ENCODE assay signal across 13 cellular contexts in genomic region chr9:135223831-135224230, GRCh38.
"Had no signal": no experiment of that assay in that cellular context is flagged by ENCODE, and none has a peak within 500 bp of the region (broad histone marks: within the 10 kb centered on the region; RNA-seq: fewer than 3 reads in every experiment).

No MANE protein-coding gene starts in this region.

- DNase-seq: activated B cell treated with CpG ODN at 0.5 μM for 24 hours; activated CD4-positive, alpha-beta T cell treated with anti-CD3 and anti-CD28 coated beads, Interleukin-2, amount 10 ng/mL, durations not matched to agents 24 days and 14 days; activated naive CD4-positive, alpha-beta T cell treated with anti-CD3 and anti-CD28 coated beads, Interleukin-2, amount 10 ng/mL, durations not matched to agents 7 days and 5 days; cerebellar nuclear complex; dermis blood vessel endothelial cell; erythroblast; hypothalamus; left cardiac atrium; stimulated activated CD4-positive, alpha-beta T cell treated with anti-CD3 and anti-CD28 coated beads, Interleukin-2, amount 100 ng/mL, for 24 hours; stimulated activated naive CD4-positive, alpha-beta T cell; transverse colon had no signal

- H3K9me3 Mint-ChIP-seq: activated B cell treated with CpG ODN at 0.5 μM for 24 hours; activated CD4-positive, alpha-beta T cell treated with anti-CD3 and anti-CD28 coated beads, Interleukin-2, amount 10 ng/mL, durations not matched to agents 24 days and 14 days; activated naive CD4-positive, alpha-beta T cell treated with anti-CD3 and anti-CD28 coated beads, Interleukin-2, amount 10 ng/mL, durations not matched to agents 7 days and 5 days; neural crest cell had no signal

- H3K27me3 Mint-ChIP-seq: activated CD4-positive, alpha-beta T cell treated with anti-CD3 and anti-CD28 coated beads, Interleukin-2, amount 10 ng/mL, durations not matched to agents 24 days and 14 days had no signal

- H3K4me3 ChIP-seq: transverse colon had no signal

- H3K27ac ChIP-seq: transverse colon had no signal

- H3K36me3 ChIP-seq: transverse colon had no signal

- H3K4me3 Mint-ChIP-seq: activated B cell treated with CpG ODN at 0.5 μM for 24 hours; activated CD4-positive, alpha-beta T cell treated with anti-CD3 and anti-CD28 coated beads, Interleukin-2, amount 10 ng/mL, durations not matched to agents 24 days and 14 days; activated naive CD4-positive, alpha-beta T cell treated with anti-CD3 and anti-CD28 coated beads, Interleukin-2, amount 10 ng/mL, durations not matched to agents 7 days and 5 days; neural crest cell; T-helper 17 cell had no signal

- H3K9me3 ChIP-seq: transverse colon had no signal

- H3K36me3 Mint-ChIP-seq: activated naive CD4-positive, alpha-beta T cell treated with anti-CD3 and anti-CD28 coated beads, Interleukin-2, amount 10 ng/mL, durations not matched to agents 7 days and 5 days had no signal

- H3K4me1 ChIP-seq: transverse colon had no signal

- H3K4me1 Mint-ChIP-seq: activated B cell treated with CpG ODN at 0.5 μM for 24 hours; activated CD4-positive, alpha-beta T cell treated with anti-CD3 and anti-CD28 coated beads, Interleukin-2, amount 10 ng/mL, durations not matched to agents 24 days and 14 days; activated naive CD4-positive, alpha-beta T cell treated with anti-CD3 and anti-CD28 coated beads, Interleukin-2, amount 10 ng/mL, durations not matched to agents 7 days and 5 days; T-helper 17 cell had no signal

- H3K27ac Mint-ChIP-seq: activated B cell treated with CpG ODN at 0.5 μM for 24 hours; activated CD4-positive, alpha-beta T cell treated with anti-CD3 and anti-CD28 coated beads, Interleukin-2, amount 10 ng/mL, durations not matched to agents 24 days and 14 days; activated naive CD4-positive, alpha-beta T cell treated with anti-CD3 and anti-CD28 coated beads, Interleukin-2, amount 10 ng/mL, durations not matched to agents 7 days and 5 days; T-helper 17 cell had no signal
